9 cellular contexts compared by ENCODE assay signal in genomic region chr18:75213610-75214009, GRCh38. TPM values are rescaled to one million over a fixed set of nuclear protein-coding genes. Genes with fewer than 3 reads are reported as not detected.
DNase-seq lines count a peak whose midpoint lies in the region; ATAC-seq and TF ChIP-seq lines count a peak whose summit lies in the region.
"Had no signal": no experiment of that assay in that cellular context is flagged by ENCODE, and none has a peak within 500 bp of the region (broad histone marks: within the 10 kb centered on the region; RNA-seq: fewer than 3 reads in every experiment).

No MANE protein-coding gene starts in this region.

- H3K36me3 Mint-ChIP-seq in activated CD8-positive, alpha-beta T cell treated with anti-CD3 and anti-CD28 coated beads for 36 hours (ENCODE audit: low read depth): peaks cover 6% of the 10 kb centered on the region
- H3K36me3 Mint-ChIP-seq in activated CD8-positive, alpha-beta T cell treated with anti-CD3 and anti-CD28 coated beads, Interleukin-2, amount 10 ng/mL, durations not matched to agents 7 days and 5 days (ENCODE audit: low read depth): peaks cover 26% of the 10 kb centered on the region
- H3K36me3 Mint-ChIP-seq: naive B cell had no signal

- H3K4me1 Mint-ChIP-seq in activated CD8-positive, alpha-beta T cell treated with anti-CD3 and anti-CD28 coated beads for 36 hours (ENCODE audit: low read depth): peaks cover 63% of the 10 kb centered on the region
- H3K4me1 Mint-ChIP-seq in activated CD8-positive, alpha-beta T cell treated with anti-CD3 and anti-CD28 coated beads, Interleukin-2, amount 10 ng/mL, durations not matched to agents 7 days and 5 days (ENCODE audit: low read depth): peaks cover 56% of the 10 kb centered on the region
- H3K4me1 Mint-ChIP-seq in stimulated activated naive CD8-positive, alpha-beta T cell treated with anti-CD3 and anti-CD28 coated beads, Interleukin-15, amount 100 ng/mL, for 72 hours: peaks cover 66% of the 10 kb centered on the region

- no peaks in the 10 kb centered on the region for H3K27me3 Mint-ChIP-seq in activated CD8-positive, alpha-beta T cell treated with anti-CD3 and anti-CD28 coated beads for 36 hours
- no peaks in the 10 kb centered on the region for H3K27me3 Mint-ChIP-seq in activated CD8-positive, alpha-beta T cell treated with anti-CD3 and anti-CD28 coated beads, Interleukin-2, amount 10 ng/mL, durations not matched to agents 7 days and 5 days (ENCODE audit: low read depth)
- no peaks in the 10 kb centered on the region for H3K27me3 Mint-ChIP-seq in stimulated activated naive CD8-positive, alpha-beta T cell treated with anti-CD3 and anti-CD28 coated beads, Interleukin-15, amount 100 ng/mL, for 72 hours
- H3K27me3 Mint-ChIP-seq: naive B cell had no signal

- DNase-seq in activated CD8-positive, alpha-beta T cell treated with anti-CD3 and anti-CD28 coated beads for 36 hours: no peak
- DNase-seq in activated CD8-positive, alpha-beta T cell treated with anti-CD3 and anti-CD28 coated beads, Interleukin-2, amount 10 ng/mL, durations not matched to agents 7 days and 5 days: no peak
- DNase-seq in NCI-H748 (lab: John Stamatoyannopoulos, UW; ENCODE audit: unreplicated experiment): peak; percentile 69
- DNase-seq in esophagus squamous epithelium (lab: John Stamatoyannopoulos, UW): no peak
- no peak for DNase-seq in suprapubic skin (ENCODE audit: low spot score in 2 of 2)
- no peak for DNase-seq in effector CD8-positive, alpha-beta T cell (lab: John Stamatoyannopoulos, UW)
- no peak for DNase-seq in stimulated activated naive CD8-positive, alpha-beta T cell treated with anti-CD3 and anti-CD28 coated beads, Interleukin-15, amount 100 ng/mL, for 72 hours
- DNase-seq in aorta: no peak
- DNase-seq: naive B cell had no signal

- intact Hi-C loops in activated CD8-positive, alpha-beta T cell treated with anti-CD3 and anti-CD28 coated beads for 36 hours (cut with micrococcal nuclease): loop anchor here (5.0 kb wide), 1 partner anchor 34 kb away; no protein-coding TSS in a partner anchor
- intact Hi-C loops in esophagus squamous epithelium (cut with DNase I): loop anchor here (5.0 kb wide), 1 partner anchor 34 kb away; no protein-coding TSS in a partner anchor
- intact Hi-C loops in aorta (cut with DNase I): loop anchor here in 1 of 2 donors (5.0 to 10.0 kb wide), 2 partner anchors 34 to 209 kb away; no protein-coding TSS in a partner anchor

- TF ChIP-seq CTCF in activated CD8-positive, alpha-beta T cell treated with anti-CD3 and anti-CD28 coated beads for 36 hours (IDR thresholded peaks at IDR 0.05): no peak
- TF ChIP-seq CTCF in esophagus squamous epithelium (IDR thresholded peaks at IDR 0.05) (no peak), suprapubic skin (IDR thresholded peaks at IDR 0.05) (no peak)

- H3K27me3 ChIP-seq in esophagus squamous epithelium (no peaks in the 10 kb centered on the region), suprapubic skin (no peaks in the 10 kb centered on the region), aorta (ENCODE audit: control insufficient read depth in 1 of 2, insufficient read depth in 2 of 2, low read length in 1 of 2) (no peaks in the 10 kb centered on the region)

- H3K9me3 Mint-ChIP-seq in activated CD8-positive, alpha-beta T cell treated with anti-CD3 and anti-CD28 coated beads for 36 hours: no peaks in the 10 kb centered on the region
- H3K9me3 Mint-ChIP-seq in activated CD8-positive, alpha-beta T cell treated with anti-CD3 and anti-CD28 coated beads, Interleukin-2, amount 10 ng/mL, durations not matched to agents 7 days and 5 days (ENCODE audit: insufficient read depth): no peaks in the 10 kb centered on the region
- H3K9me3 Mint-ChIP-seq in stimulated activated naive CD8-positive, alpha-beta T cell treated with anti-CD3 and anti-CD28 coated beads, Interleukin-15, amount 100 ng/mL, for 72 hours: no peaks in the 10 kb centered on the region
- H3K9me3 Mint-ChIP-seq: naive B cell had no signal

- H3K27ac Mint-ChIP-seq in activated CD8-positive, alpha-beta T cell treated with anti-CD3 and anti-CD28 coated beads for 36 hours: peak overlapping the region; percentile 46
- no peak overlapping the region for H3K27ac Mint-ChIP-seq in activated CD8-positive, alpha-beta T cell treated with anti-CD3 and anti-CD28 coated beads, Interleukin-2, amount 10 ng/mL, durations not matched to agents 7 days and 5 days
- no peak overlapping the region for H3K27ac Mint-ChIP-seq in stimulated activated naive CD8-positive, alpha-beta T cell treated with anti-CD3 and anti-CD28 coated beads, Interleukin-15, amount 100 ng/mL, for 72 hours
- H3K27ac Mint-ChIP-seq: naive B cell had no signal

- POLR2A ChIA-PET in activated CD8-positive, alpha-beta T cell treated with anti-CD3 and anti-CD28 coated beads for 36 hours (lab: Charles Lee): interaction anchor here (0.8 to 1.4 kb wide), 3 partner anchors 10 to 48 kb away, joined by 3 read pairs; no protein-coding TSS in a partner anchor
- POLR2A ChIA-PET in activated CD8-positive, alpha-beta T cell treated with anti-CD3 and anti-CD28 coated beads, Interleukin-2, amount 10 ng/mL, durations not matched to agents 7 days and 5 days (lab: Charles Lee): no interaction called here

- ATAC-seq in activated CD8-positive, alpha-beta T cell treated with anti-CD3 and anti-CD28 coated beads for 36 hours: no peak
- no peak for ATAC-seq in activated CD8-positive, alpha-beta T cell treated with anti-CD3 and anti-CD28 coated beads, Interleukin-2, amount 10 ng/mL, durations not matched to agents 7 days and 5 days
- ATAC-seq in stimulated activated naive CD8-positive, alpha-beta T cell treated with anti-CD3 and anti-CD28 coated beads, Interleukin-15, amount 100 ng/mL, for 72 hours: no peak
- ATAC-seq in aorta (ENCODE audit: low FRiP score): no peak

- H3K9me3 ChIP-seq in esophagus squamous epithelium (no peaks in the 10 kb centered on the region), suprapubic skin (no peaks in the 10 kb centered on the region), aorta (ENCODE audit: control insufficient read depth, low read length) (no peaks in the 10 kb centered on the region)

- H3K4me3 ChIP-seq in esophagus squamous epithelium (peak overlapping the region in 3 of 4 donors; percentile 72 to 96 (median 91)), suprapubic skin (no peak overlapping the region), aorta (ENCODE audit: low read length in 2 of 2) (no peak overlapping the region)

- H3K4me1 ChIP-seq in esophagus squamous epithelium (peaks cover 52 to 77% (median 58%) of the 10 kb centered on the region in 3 donors), suprapubic skin (peaks cover 58% of the 10 kb centered on the region), aorta (ENCODE audit: control insufficient read depth in 1 of 2, insufficient read depth in 2 of 2, low read length in 2 of 2) (peaks cover 0 to 4% of the 10 kb centered on the region in 2 donors)

- 9 to 27% methylated on average over 3 of the region's 3 CpGs for WGBS in esophagus squamous epithelium, 2 donors
- WGBS in suprapubic skin: 10% methylated on average over 3 of the region's 3 CpGs
- WGBS in aorta, 2 donors: 3 to 4% methylated on average over 3 of the region's 3 CpGs

- TF ChIP-seq POLR2A in esophagus squamous epithelium (IDR thresholded peaks at IDR 0.05) (no peak), suprapubic skin (IDR thresholded peaks at IDR 0.05) (no peak)

- peak overlapping the region; percentile 32 for H3K4me3 Mint-ChIP-seq in activated CD8-positive, alpha-beta T cell treated with anti-CD3 and anti-CD28 coated beads for 36 hours
- no peak overlapping the region for H3K4me3 Mint-ChIP-seq in activated CD8-positive, alpha-beta T cell treated with anti-CD3 and anti-CD28 coated beads, Interleukin-2, amount 10 ng/mL, durations not matched to agents 7 days and 5 days
- H3K4me3 Mint-ChIP-seq in stimulated activated naive CD8-positive, alpha-beta T cell treated with anti-CD3 and anti-CD28 coated beads, Interleukin-15, amount 100 ng/mL, for 72 hours: peak overlapping the region in 1 of 2 donors; percentile 31

- H3K36me3 ChIP-seq in esophagus squamous epithelium (no peaks in the 10 kb centered on the region), suprapubic skin (no peaks in the 10 kb centered on the region), aorta (ENCODE audit: control insufficient read depth in 1 of 2, insufficient read depth in 2 of 2, low read length in 1 of 2) (no peaks in the 10 kb centered on the region)

- TF ChIP-seq EP300 in suprapubic skin (IDR thresholded peaks at IDR 0.05): no peak

- CTCF ChIA-PET in activated CD8-positive, alpha-beta T cell treated with anti-CD3 and anti-CD28 coated beads for 36 hours (lab: Charles Lee): interaction anchor here (1.0 to 1.5 kb wide), 3 partner anchors 8 to 32 kb away, joined by 3 to 5 read pairs (median 3); no protein-coding TSS in a partner anchor
- CTCF ChIA-PET in activated CD8-positive, alpha-beta T cell treated with anti-CD3 and anti-CD28 coated beads, Interleukin-2, amount 10 ng/mL, durations not matched to agents 7 days and 5 days (lab: Charles Lee): interaction anchor here (1.0 kb wide), 1 partner anchor 12 kb away, joined by 3 read pairs; no protein-coding TSS in a partner anchor

- peak overlapping the region; percentile 49 to 99 (median 80) for H3K27ac ChIP-seq in esophagus squamous epithelium
- H3K27ac ChIP-seq in suprapubic skin: peak overlapping the region; percentile 89
- H3K27ac ChIP-seq in aorta (ENCODE audit: low read depth in 1 of 2, low read length in 2 of 2): no peak overlapping the region

RNA-seq across cellular contexts. Expression of gene TSHZ1, which starts 3.0 kb away (rescaled TPM):
- 10 to 100 TPM; 10.8 to 11.0 TPM for total RNA-seq in activated CD8-positive, alpha-beta T cell treated with anti-CD3 and anti-CD28 coated beads for 36 hours
- total RNA-seq in activated CD8-positive, alpha-beta T cell treated with anti-CD3 and anti-CD28 coated beads, Interleukin-2, amount 10 ng/mL, durations not matched to agents 7 days and 5 days: 10 to 100 TPM; 16.7 to 16.8 TPM
- total RNA-seq in esophagus squamous epithelium: 10 to 100 TPM in 3 of 4 donors, 1 to 10 TPM in 1; 5.4 to 20.2 (median 13.7) TPM
- total RNA-seq in suprapubic skin: 10 to 100 TPM; 15.2 to 24.5 (median 20.3) TPM
- total RNA-seq in aorta: 10 to 100 TPM; 15.9 to 26.0 TPM
- polyA plus RNA-seq in aorta: 1 to 10 TPM; 3.3 to 7.7 TPM

RNA-seq across cellular contexts. Expression of gene PTGR3, which starts 4.7 kb away (rescaled TPM):
- total RNA-seq in activated CD8-positive, alpha-beta T cell treated with anti-CD3 and anti-CD28 coated beads for 36 hours: 10 to 100 TPM; 20.0 to 21.1 TPM
- total RNA-seq in activated CD8-positive, alpha-beta T cell treated with anti-CD3 and anti-CD28 coated beads, Interleukin-2, amount 10 ng/mL, durations not matched to agents 7 days and 5 days: 10 to 100 TPM; 21.8 to 21.9 TPM
- total RNA-seq in esophagus squamous epithelium: 10 to 100 TPM; 12.2 to 25.2 (median 16.7) TPM
- 10 to 100 TPM; 14.0 to 20.4 (median 15.5) TPM for total RNA-seq in suprapubic skin
- total RNA-seq in aorta: 10 to 100 TPM; 16.9 to 28.6 TPM
- 1 to 10 TPM; 8.8 to 9.4 TPM for polyA plus RNA-seq in aorta

Comparison
In these comparisons a context has a peak if more than half of its experiments do, and no peak if none do; other contexts are left out.
1. H3K27ac ChIP-seq: peak in esophagus squamous epithelium (4 of 4) and suprapubic skin (single experiment); none in aorta (0 of 2).
2. H3K4me3 ChIP-seq: peak in esophagus squamous epithelium (3 of 4); none in suprapubic skin (single experiment) and aorta (0 of 2).